Comparison of ENCODE assay signal across 8 cellular contexts in genomic region chr20:36399147-36399968, GRCh38.
DNase-seq lines count a peak whose midpoint lies in the region; ATAC-seq, FAIRE-seq and TF ChIP-seq lines count a peak whose summit lies in the region.

No MANE protein-coding gene starts in this region.

- CTCF ChIA-PET in HCT116 (lab: Charles Lee): interaction anchor here (0.5 to 3.2 kb wide), 37 partner anchors 8 to 792 kb away, joined by 3 to 57 read pairs (median 4); partner anchors contain the start of genes AAR2, RAB5IF and SCAND1
- CTCF ChIA-PET in Panc1 (lab: Charles Lee): interaction anchor here (0.5 to 1.6 kb wide), 5 partner anchors 40 to 255 kb away, joined by 3 to 14 read pairs (median 3); no protein-coding TSS in a partner anchor
- CTCF ChIA-PET in K562 (lab: Yijun Ruan, JAX; ENCODE audit: low intra/inter-chr PET ratio): interaction anchor here (1.0 to 1.2 kb wide), 3 partner anchors 182 to 199 kb away, joined by 3 to 5 read pairs (median 4); no protein-coding TSS in a partner anchor

- H3K9ac ChIP-seq in HCT116 (ENCODE audit: low read length): no peak overlapping the region
- no peak overlapping the region for H3K9ac ChIP-seq in K562 (ENCODE audit: insufficient read depth in 1 of 2, low read depth in 2 of 2, low read length in 2 of 2)

- H2AFZ ChIP-seq in HCT116 (ENCODE audit: low read depth, low read length, poor library complexity, severe bottlenecking) (peak overlapping the region; percentile 81), K562 (ENCODE audit: low read depth, low read length) (no peak overlapping the region)

- no peaks in the 10 kb centered on the region for H3K27me3 ChIP-seq in HCT116 (ENCODE audit: insufficient read depth, low read length)
- peaks cover 4% of the 10 kb centered on the region for H3K27me3 ChIP-seq in Panc1 (ENCODE audit: control insufficient read depth, insufficient read depth, low read length)
- H3K27me3 ChIP-seq in K562 (ENCODE audit: control insufficient read depth in 2 of 2, insufficient read depth in 2 of 2, low read length in 2 of 2): peaks cover 19 to 40% of the 10 kb centered on the region in 2 experiments

- 1% methylated on average over 6 of the region's 6 CpGs for WGBS in K562 (ENCODE audit: insufficient coverage, low coverage, missing lambda C conversion rate)

- in situ Hi-C loops in Panc1 (cut with HindIII; ENCODE audit: low pct_unique_long_range_greater_than_20kb, low sequenced_read_pairs) (no loop called here), K562 (cut with MboI) (no loop called here)

- H3K27ac ChIP-seq in HCT116 (ENCODE audit: low read depth, low read length) (no peak overlapping the region), Panc1 (ENCODE audit: low read length) (no peak overlapping the region), K562 (ENCODE audit: extremely low read depth, low read depth, low read length) (no peak overlapping the region)

- peak; percentile 86 for FAIRE-seq in K562 (lab: Jason Lieb, UNC)

- BruUV-seq in HCT116 (replicated peaks; lab: Mats Ljungman, UMichigan) (no TSS peak), Panc1 (replicated peaks; lab: Mats Ljungman, UMichigan) (no TSS peak), K562 (replicated peaks; lab: Mats Ljungman, UMichigan) (no TSS peak)

- H3K4me2 ChIP-seq in HCT116 (ENCODE audit: low read length) (peak overlapping the region; percentile 2; the same call in 1 of the 2 replicates), K562 (ENCODE audit: insufficient read depth, low read length) (no peak overlapping the region)

- H3K36me3 ChIP-seq in HCT116 (ENCODE audit: control insufficient read depth in 1 of 2, insufficient read depth in 2 of 2, low read length in 2 of 2) (no peaks in the 10 kb centered on the region), Panc1 (ENCODE audit: control insufficient read depth, insufficient read depth, low read length) (no peaks in the 10 kb centered on the region), K562 (ENCODE audit: control insufficient read depth, insufficient read depth, low read length) (no peaks in the 10 kb centered on the region), mucosa of descending colon (ENCODE audit: low read depth) (no peaks in the 10 kb centered on the region)

- RAD21 ChIA-PET in HCT116 (lab: Charles Lee; ENCODE audit: low non-redundant PET in 1 of 2, low total read pairs in 2 of 2, uncharacterized antibody in 2 of 2, unreplicated experiment in 2 of 2): interaction anchor here (0.6 to 1.4 kb wide), 6 partner anchors 126 to 197 kb away, joined by 3 to 7 read pairs (median 4); partner anchors contain the start of gene AAR2 (in 1 of the 2)

- TF ChIP-seq POLR2A in HCT116 (IDR thresholded peaks at IDR 0.05; ENCODE audit: borderline replicate concordance, extremely low read depth, insufficient read depth, insufficient read length): no peak
- TF ChIP-seq POLR2A in K562 (conservative IDR thresholded peaks at IDR 0.05): no peak

- H3K79me2 ChIP-seq in HCT116 (ENCODE audit: insufficient read depth, low read length) (no peaks in the 10 kb centered on the region), K562 (ENCODE audit: control insufficient read depth, insufficient read depth, low read length) (no peaks in the 10 kb centered on the region)

- peak; percentile 78 for DNase-seq in DMS 273 (lab: John Stamatoyannopoulos, UW; ENCODE audit: unreplicated experiment)
- peak; percentile 91 for DNase-seq in HCT116 (ENCODE audit: low read depth, low spot score)
- DNase-seq in Panc1 (ENCODE audit: low read depth, low spot score): peak; percentile 39
- peak; percentile 72 to 79 (median 76) for DNase-seq in K562 (ENCODE audit: extremely low read depth in 1 of 4, low spot score in 3 of 4)
- DNase-seq in mucosa of descending colon: peak in 2 of 3 donors; percentile 29 to 33

- ATAC-seq in HCT116 (peak; percentile 97), Panc1 (peak; percentile 78), K562 (peak; percentile 98), mucosa of descending colon (peak; percentile 82), GM19324 (IDR thresholded peaks at IDR 0.05; ENCODE audit: low FRiP score, unreplicated experiment) (no peak), HG02840 (IDR thresholded peaks at IDR 0.05; ENCODE audit: low FRiP score, unreplicated experiment) (no peak), HG03378 (IDR thresholded peaks at IDR 0.05; ENCODE audit: unreplicated experiment) (no peak)

- no peaks in the 10 kb centered on the region for H3K9me2 ChIP-seq in HCT116 (ENCODE audit: insufficient read depth)

- POLR2A ChIA-PET in HCT116 (lab: Charles Lee): interaction anchor here (0.7 kb wide), 1 partner anchor 11 kb away, joined by 3 read pairs; no protein-coding TSS in a partner anchor
- POLR2A ChIA-PET in Panc1 (lab: Charles Lee): interaction anchor here (0.6 kb wide), 1 partner anchor 455 kb away, joined by 3 read pairs; no protein-coding TSS in a partner anchor
- POLR2A ChIA-PET in K562 (lab: Yijun Ruan, JAX): interaction anchor here (0.6 to 1.6 kb wide), 4 partner anchors 14 to 120 kb away, joined by 3 to 5 read pairs (median 4); no protein-coding TSS in a partner anchor

- no peak for TF ChIP-seq EP300 in K562 (IDR thresholded peaks at IDR 0.05; ENCODE audit: low read length)

- intact Hi-C loops in HCT116 (cut with micrococcal nuclease): loop anchor here (1.0 kb wide), 2 partner anchors 185 to 243 kb away; no protein-coding TSS in a partner anchor
- intact Hi-C loops in Panc1 (cut with micrococcal nuclease; ENCODE audit: unreplicated experiment): no loop called here
- intact Hi-C loops in K562 (cut with micrococcal nuclease): loop anchor here (1.0 to 2.0 kb wide), 2 partner anchors 126 to 185 kb away; no protein-coding TSS in a partner anchor
- intact Hi-C loops in mucosa of descending colon (cut with DNase I, micrococcal nuclease): no loop called here

- TF ChIP-seq CTCF in HCT116 (IDR thresholded peaks at IDR 0.05 in 2 of 3, conservative IDR thresholded peaks at IDR 0.05 in 1 of 3; ENCODE audit: borderline replicate concordance in 1 of 3, insufficient read depth in 1 of 3, low read depth in 2 of 3, low read length in 2 of 3): peak; percentile 80 to 91 (median 85)
- peak; percentile 76 for TF ChIP-seq CTCF in Panc1 (IDR thresholded peaks at IDR 0.05)
- TF ChIP-seq CTCF in K562 (IDR thresholded peaks at IDR 0.05 in 2 of 3, conservative IDR thresholded peaks at IDR 0.05 in 1 of 3; ENCODE audit: insufficient read depth in 2 of 3, low read depth in 1 of 3, low read length in 3 of 3): peak; percentile 84 to 88 (median 87)
- no peak for TF ChIP-seq CTCF in mucosa of descending colon (IDR thresholded peaks at IDR 0.05)

- H3K9me3 ChIP-seq in HCT116 (ENCODE audit: control insufficient read depth in 1 of 2, insufficient read depth in 1 of 2, low read depth in 1 of 2, low read length in 2 of 2) (no peaks in the 10 kb centered on the region), Panc1 (ENCODE audit: control insufficient read depth, insufficient read depth, low read depth, low read length) (no peaks in the 10 kb centered on the region), K562 (replicated peaks; ENCODE audit: control insufficient read depth, insufficient read depth, low read depth, low read length) (no peaks in the 10 kb centered on the region), mucosa of descending colon (no peaks in the 10 kb centered on the region)

- H3K4me1 ChIP-seq in HCT116 (ENCODE audit: control insufficient read depth in 1 of 2, insufficient read depth in 2 of 2, low read length in 2 of 2): peaks cover 0 to 7% of the 10 kb centered on the region in 2 experiments; a peak in 1 of 4 replicates
- peaks cover 6% of the 10 kb centered on the region; the same call in 1 of the 2 replicates for H3K4me1 ChIP-seq in Panc1 (ENCODE audit: control insufficient read depth, insufficient read depth, low read length)
- no peaks in the 10 kb centered on the region; a peak in 1 of 5 replicates for H3K4me1 ChIP-seq in K562 (replicated peaks in 1 of 2; ENCODE audit: control insufficient read depth in 2 of 2, insufficient read depth in 2 of 2, low read length in 2 of 2)
- no peaks in the 10 kb centered on the region for H3K4me1 ChIP-seq in mucosa of descending colon (ENCODE audit: low read depth)

- H4K20me1 ChIP-seq in HCT116 (ENCODE audit: insufficient read depth) (no peaks in the 10 kb centered on the region), K562 (replicated peaks; ENCODE audit: control insufficient read depth, insufficient read depth, low read length) (0 out of 2 replicates have a peak, but pooled peaks cover 14% of the 10 kb centered on the region)

- H3K9me1 ChIP-seq in K562 (ENCODE audit: control insufficient read depth, insufficient read depth, low read length): no peaks in the 10 kb centered on the region

- peak; percentile 83 for TF ChIP-seq RAD21 in HCT116 (IDR thresholded peaks at IDR 0.05; ENCODE audit: low read depth)
- peak; percentile 8 to 76; a peak in 2 of 4 replicates for TF ChIP-seq RAD21 in K562 (CRISPR knock-in tag; conservative IDR thresholded peaks at IDR 0.05 in 1 of 2, IDR thresholded peaks at IDR 0.05 in 1 of 2)

- no peak overlapping the region for H3K4me3 ChIP-seq in HCT116 (replicated peaks in 1 of 2; ENCODE audit: low read depth in 1 of 2, low read length in 2 of 2)
- H3K4me3 ChIP-seq in Panc1 (ENCODE audit: low read depth in 2 of 2, low read length in 2 of 2): no peak overlapping the region; a peak in 1 of 4 replicates
- H3K4me3 ChIP-seq in K562: no peak overlapping the region
- no peak overlapping the region for H3K4me3 ChIP-seq in mucosa of descending colon

TF ChIP-seq in K562, 482 proteins besides CTCF, POLR2A, EP300 and RAD21 (continues in another document):
- TF ChIP-seq ZNF512 (tag; IDR thresholded peaks at IDR 0.05) (no peak), ZEB2 (IDR thresholded peaks at IDR 0.05) (peak; percentile 48; the same call in 1 of the 2 replicates), ZSCAN32 (CRISPR knock-in tag; IDR thresholded peaks at IDR 0.05) (no peak), BHLHE40 (IDR thresholded peaks at IDR 0.05; ENCODE audit: low read length) (peak; percentile 50)

Comparison
In these comparisons a context has a peak if more than half of its experiments do, and no peak if none do; other contexts are left out.
1. DNase-seq: peak in every context shown above with its lines; median percentile 91 in HCT116; 78 in DMS 273; 76 in K562; 39 in Panc1; 31 in mucosa of descending colon.
2. ATAC-seq: peak in HCT116 (single experiment), Panc1 (single experiment), K562 (single experiment) and mucosa of descending colon (single experiment); none in GM19324 (single experiment), HG02840 (single experiment) and HG03378 (single experiment).
3. intact Hi-C loops: an anchor here in HCT116 (1.0 kb wide) and K562 (1.0 to 2.0 kb wide); none called in Panc1 and mucosa of descending colon.